In the genomic region with DNA sequence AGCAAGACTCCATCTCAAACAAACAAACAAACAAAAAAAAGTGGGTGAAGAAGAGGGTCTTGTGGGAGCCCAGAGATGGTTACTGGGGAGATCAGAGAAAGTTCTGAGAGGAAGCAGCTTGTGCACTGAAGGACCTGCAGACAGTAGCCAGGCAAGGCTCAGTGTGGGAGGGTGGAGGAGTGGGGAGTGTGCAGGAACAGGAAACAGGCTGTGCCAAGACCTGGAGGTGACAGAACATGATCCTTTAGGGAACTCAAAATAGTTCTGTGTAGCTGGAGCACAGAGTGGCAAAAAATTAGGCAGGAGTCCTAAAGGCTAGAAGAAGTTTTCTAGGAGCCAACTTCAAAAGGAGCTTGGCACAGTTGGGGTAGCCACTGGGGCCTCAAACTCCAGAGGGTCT, we compare ENCODE assay signal across 12 cellular contexts. TPM values are rescaled to one million over a fixed set of nuclear protein-coding genes. Genes with fewer than 3 reads are reported as not detected.
A peak's percentile ranks its signal among the peaks of the same experiment; 100 is the strongest.
DNase-seq lines count a peak whose midpoint lies in the region; ATAC-seq and TF ChIP-seq lines count a peak whose summit lies in the region.
"Had no signal": no experiment of that assay in that cellular context is flagged by ENCODE, and none has a peak within 500 bp of the region (broad histone marks: within the 10 kb centered on the region; RNA-seq: fewer than 3 reads in every experiment).

No MANE protein-coding gene starts in this region.

- POLR2A ChIA-PET in activated CD8-positive, alpha-beta T cell treated with anti-CD3 and anti-CD28 coated beads, Interleukin-2, amount 10 ng/mL, durations not matched to agents 7 days and 5 days (lab: Charles Lee) = interaction anchor here (1.2 kb wide), 1 partner anchor 116 kb away, joined by 3 read pairs; no protein-coding TSS in a partner anchor

- no peak overlapping the region for H3K27ac ChIP-seq in mammary epithelial cell (ENCODE audit: insufficient read depth, low read depth, low read length)
- peak overlapping the region; percentile 66 to 71 for H3K27ac ChIP-seq in ascending aorta
- H3K27ac ChIP-seq: WERI-Rb-1 had no signal

- no peak overlapping the region for H3K4me2 ChIP-seq in mammary epithelial cell (ENCODE audit: insufficient read depth, low read depth, low read length)

- CTCF ChIA-PET in mammary epithelial cell (lab: Charles Lee; ENCODE audit: low non-redundant PET) = no interaction called here
- CTCF ChIA-PET in activated CD8-positive, alpha-beta T cell treated with anti-CD3 and anti-CD28 coated beads, Interleukin-2, amount 10 ng/mL, durations not matched to agents 7 days and 5 days (lab: Charles Lee) = interaction anchor here (1.1 to 2.8 kb wide), 7 partner anchors 8 to 114 kb away, joined by 3 to 29 read pairs (median 5); a partner anchor contains a TSS

- no peaks in the 10 kb centered on the region for H4K20me1 ChIP-seq in mammary epithelial cell (ENCODE audit: insufficient read depth, low read length)

- no peaks in the 10 kb centered on the region for H3K27me3 Mint-ChIP-seq in activated CD8-positive, alpha-beta T cell treated with anti-CD3 and anti-CD28 coated beads, Interleukin-2, amount 10 ng/mL, durations not matched to agents 7 days and 5 days (ENCODE audit: low read depth)
- H3K27me3 Mint-ChIP-seq in type B pancreatic cell = peaks cover 8% of the 10 kb centered on the region

- H2AFZ ChIP-seq in mammary epithelial cell (ENCODE audit: low read depth, low read length) = no peak overlapping the region

- H3K9me3 ChIP-seq in mammary epithelial cell (replicated peaks; ENCODE audit: insufficient read depth, low read length) = no peaks in the 10 kb centered on the region
- no peaks in the 10 kb centered on the region for H3K9me3 ChIP-seq in ascending aorta

- intact Hi-C loops in mammary epithelial cell (cut with micrococcal nuclease) (no loop called here), ascending aorta (cut with DNase I) (loop anchor here (1.0 kb wide), 1 partner anchor 19 kb away; a partner anchor contains a TSS), left colon (cut with DNase I, micrococcal nuclease) (loop anchor here in 1 of 2 donors (10.0 kb wide), 1 partner anchor 113 kb away; a partner anchor contains a TSS)

- peaks cover 10% of the 10 kb centered on the region for H3K4me1 Mint-ChIP-seq in activated CD8-positive, alpha-beta T cell treated with anti-CD3 and anti-CD28 coated beads, Interleukin-2, amount 10 ng/mL, durations not matched to agents 7 days and 5 days (ENCODE audit: low read depth)
- H3K4me1 Mint-ChIP-seq in type B pancreatic cell (ENCODE audit: unreplicated experiment) = no peaks in the 10 kb centered on the region
- H3K4me1 Mint-ChIP-seq: mesothelial cell of epicardium had no signal

- in situ Hi-C loops in T47D (cut with HindIII; ENCODE audit: low pct_unique_long_range_greater_than_20kb, low sequenced_read_pairs) (no loop called here), mammary epithelial cell (cut with MboI; ENCODE audit: low sequenced_read_pairs in 2 of 2) (no loop called here)

- H3K36me3 Mint-ChIP-seq in activated CD8-positive, alpha-beta T cell treated with anti-CD3 and anti-CD28 coated beads, Interleukin-2, amount 10 ng/mL, durations not matched to agents 7 days and 5 days (ENCODE audit: low read depth) = no peaks in the 10 kb centered on the region
- no peaks in the 10 kb centered on the region for H3K36me3 Mint-ChIP-seq in type B pancreatic cell
- H3K36me3 Mint-ChIP-seq: mesothelial cell of epicardium had no signal

- H3K9ac ChIP-seq in mammary epithelial cell (ENCODE audit: insufficient read depth, low read length) = no peak overlapping the region

- H3K4me1 ChIP-seq in mammary epithelial cell (ENCODE audit: insufficient read depth, low read length) (peaks cover 8% of the 10 kb centered on the region), ascending aorta (peaks cover 0 to 10% of the 10 kb centered on the region in 2 donors)

- TF ChIP-seq CTCF in mammary epithelial cell (conservative IDR thresholded peaks at IDR 0.05 in 1 of 2, IDR thresholded peaks at IDR 0.05 in 1 of 2; ENCODE audit: extremely low read depth in 1 of 2, insufficient read depth in 1 of 2, low read depth in 1 of 2, low read length in 2 of 2) (no peak), ascending aorta (IDR thresholded peaks at IDR 0.05) (no peak), type B pancreatic cell (conservative IDR thresholded peaks at IDR 0.05) (no peak)

- ATAC-seq in left colon = peak; percentile 86
- ATAC-seq in activated CD8-positive, alpha-beta T cell treated with anti-CD3 and anti-CD28 coated beads, Interleukin-2, amount 10 ng/mL, durations not matched to agents 7 days and 5 days = no peak

- dilution Hi-C loops in mammary epithelial cell (cut with HindIII; ENCODE audit: low sequenced_read_pairs) = no loop called here

- BruUV-seq in mammary epithelial cell (replicated peaks; lab: Mats Ljungman, UMichigan) = no TSS peak

- H3K79me2 ChIP-seq in mammary epithelial cell (ENCODE audit: insufficient read depth, low read length) = no peaks in the 10 kb centered on the region

- no peak overlapping the region for H3K4me3 Mint-ChIP-seq in activated CD8-positive, alpha-beta T cell treated with anti-CD3 and anti-CD28 coated beads, Interleukin-2, amount 10 ng/mL, durations not matched to agents 7 days and 5 days
- no peak overlapping the region for H3K4me3 Mint-ChIP-seq in type B pancreatic cell
- H3K4me3 Mint-ChIP-seq: mesothelial cell of epicardium had no signal

- H3K4me3 ChIP-seq in mammary epithelial cell (replicated peaks in 1 of 3; ENCODE audit: insufficient read depth in 1 of 3, low read depth in 2 of 3, low read length in 3 of 3) = no peak overlapping the region
- no peak overlapping the region for H3K4me3 ChIP-seq in ascending aorta

- H3K36me3 ChIP-seq in mammary epithelial cell (ENCODE audit: insufficient read depth, low read length) = no peaks in the 10 kb centered on the region
- H3K36me3 ChIP-seq in ascending aorta = no peaks in the 10 kb centered on the region
- H3K36me3 ChIP-seq: WERI-Rb-1 had no signal

- H3K27me3 ChIP-seq in mammary epithelial cell (ENCODE audit: insufficient read depth, low read length) = no peaks in the 10 kb centered on the region
- no peaks in the 10 kb centered on the region for H3K27me3 ChIP-seq in ascending aorta

- DNase-seq in T47D (ENCODE audit: low read depth in 1 of 2, low spot score in 1 of 2) (peak; percentile 3 to 22), mammary epithelial cell (no peak), ascending aorta (ENCODE audit: low spot score in 2 of 2) (no peak), left colon (peak in 1 of 2 donors; percentile 49), COLO829 (ENCODE audit: low spot score) (no peak), type B pancreatic cell (ENCODE audit: extremely low spot score, unreplicated experiment) (no peak)
- DNase-seq in stimulated activated CD4-positive, alpha-beta T cell treated with anti-CD3 and anti-CD28 coated beads, Interleukin-2, amount 100 ng/mL, for 24 hours = no peak
- no peak for DNase-seq in activated CD8-positive, alpha-beta T cell treated with anti-CD3 and anti-CD28 coated beads, Interleukin-2, amount 10 ng/mL, durations not matched to agents 7 days and 5 days
- DNase-seq: DND-41, NCI-H524 treated with DMSO at 0.1 percent for 48 hours, WERI-Rb-1 had no signal

- H3K9me3 Mint-ChIP-seq in activated CD8-positive, alpha-beta T cell treated with anti-CD3 and anti-CD28 coated beads, Interleukin-2, amount 10 ng/mL, durations not matched to agents 7 days and 5 days (ENCODE audit: insufficient read depth) = no peaks in the 10 kb centered on the region
- H3K9me3 Mint-ChIP-seq in type B pancreatic cell = no peaks in the 10 kb centered on the region
- H3K9me3 Mint-ChIP-seq: mesothelial cell of epicardium had no signal

- H3K27ac Mint-ChIP-seq in activated CD8-positive, alpha-beta T cell treated with anti-CD3 and anti-CD28 coated beads, Interleukin-2, amount 10 ng/mL, durations not matched to agents 7 days and 5 days = no peak overlapping the region
- no peak overlapping the region for H3K27ac Mint-ChIP-seq in type B pancreatic cell
- H3K27ac Mint-ChIP-seq: mesothelial cell of epicardium had no signal

RNA-seq across cellular contexts. Expression of a gene that starts 19.2 kb away (rescaled TPM):
- total RNA-seq in mammary epithelial cell (10 to 100 TPM; 44.7 to 52.4 TPM), ascending aorta (40.7 TPM), left colon (100 to 1,000 TPM; 231 to 527 TPM), type B pancreatic cell (ENCODE audit: low replicate concordance) (44.6 and 48.1 TPM in 2 replicates)
- polyA plus RNA-seq in mammary epithelial cell = 69.6 TPM
- polyA minus RNA-seq in mammary epithelial cell = 39.5 TPM
- total RNA-seq in activated CD8-positive, alpha-beta T cell treated with anti-CD3 and anti-CD28 coated beads, Interleukin-2, amount 10 ng/mL, durations not matched to agents 7 days and 5 days = 10 to 100 TPM; 45.5 to 46.6 TPM

RNA-seq across cellular contexts. Expression of a gene that starts 54.2 kb away (rescaled TPM):
- 100 to 1,000 TPM in 1 of 2 donors, 1 to 10 TPM in 1; 8.2 to 164 TPM for total RNA-seq in mammary epithelial cell
- 36.6 TPM for polyA plus RNA-seq in mammary epithelial cell
- 63.0 TPM for polyA minus RNA-seq in mammary epithelial cell
- 13.9 TPM for total RNA-seq in ascending aorta
- 100 to 1,000 TPM in 1 of 2 donors, 10 to 100 TPM in 1; 98.2 to 137 TPM for total RNA-seq in left colon
- total RNA-seq in activated CD8-positive, alpha-beta T cell treated with anti-CD3 and anti-CD28 coated beads, Interleukin-2, amount 10 ng/mL, durations not matched to agents 7 days and 5 days = 100 to 1,000 TPM; 347 to 354 TPM
- 119 and 156 TPM in 2 replicates for total RNA-seq in type B pancreatic cell (ENCODE audit: low replicate concordance)

Comparison
In these comparisons a context has a peak if more than half of its experiments do, and no peak if none do; other contexts are left out.
1. DNase-seq: peak in T47D (2 of 2); none in mammary epithelial cell (single experiment), ascending aorta (0 of 2), COLO829 (single experiment), stimulated activated CD4-positive, alpha-beta T cell treated with anti-CD3 and anti-CD28 coated beads, Interleukin-2, amount 100 ng/mL, for 24 hours (0 of 2), activated CD8-positive, alpha-beta T cell treated with anti-CD3 and anti-CD28 coated beads, Interleukin-2, amount 10 ng/mL, durations not matched to agents 7 days and 5 days (single experiment) and type B pancreatic cell (single experiment).